ENCODE assay signal across 10 cellular contexts in the genomic region with DNA sequence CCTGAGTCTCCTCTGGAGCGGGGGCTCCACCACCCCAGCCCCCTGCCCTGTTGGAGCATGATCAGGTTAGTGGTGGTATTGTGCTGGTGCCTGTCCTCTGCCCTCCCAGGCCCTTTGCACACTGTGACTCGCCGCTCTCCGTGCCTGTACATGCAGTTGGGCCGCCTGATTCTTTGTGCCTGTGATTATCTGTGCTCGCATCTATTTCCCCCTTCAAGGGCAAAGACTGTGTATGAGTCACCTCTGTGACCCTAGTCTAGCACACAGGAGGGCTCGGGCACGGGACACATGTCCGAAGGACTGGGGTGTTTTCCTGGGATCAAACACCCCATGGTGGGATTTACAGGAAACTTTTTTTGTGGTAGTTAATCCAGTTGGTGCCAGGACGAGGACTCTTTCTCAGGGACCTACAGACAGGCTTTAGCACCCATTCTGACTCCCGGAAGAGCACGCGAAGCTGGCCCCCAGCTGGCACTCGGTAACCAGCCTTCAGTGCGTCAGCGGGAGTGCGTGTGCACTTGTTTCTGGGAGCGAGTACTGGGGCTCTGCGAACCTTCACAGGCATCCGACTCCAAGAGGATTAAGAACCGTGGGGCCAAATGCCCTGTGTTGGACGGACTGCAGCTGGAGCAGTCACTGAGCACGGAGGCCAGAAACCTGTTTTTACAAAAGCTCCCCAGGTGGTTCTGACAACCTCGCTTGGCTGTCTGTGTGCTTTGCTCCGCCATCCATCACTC. TPM values are rescaled to one million over a fixed set of nuclear protein-coding genes. Genes with fewer than 3 reads are reported as not detected.
A peak's percentile ranks its signal among the peaks of the same experiment; 100 is the strongest.
DNase-seq lines count a peak whose midpoint lies in the region; ATAC-seq and TF ChIP-seq lines count a peak whose summit lies in the region.
"Had no signal": no experiment of that assay in that cellular context is flagged by ENCODE, and none has a peak within 500 bp of the region (broad histone marks: within the 10 kb centered on the region; RNA-seq: fewer than 3 reads in every experiment).

No MANE protein-coding gene starts in this region.

- peaks cover 10% of the 10 kb centered on the region; the same call in 1 of the 2 replicates for H4K20me1 ChIP-seq in PC-3 (ENCODE audit: low read length)

- H3K36me3 ChIP-seq in PC-3 (ENCODE audit: low read depth, low read length), result no peaks in the 10 kb centered on the region

- no peaks in the 10 kb centered on the region for H3K9me2 ChIP-seq in PC-3 (replicated peaks; ENCODE audit: low read length)

- H3K4me3 Mint-ChIP-seq in endothelial cell (ENCODE audit: unreplicated experiment), result no peak overlapping the region
- H3K4me3 Mint-ChIP-seq in neural crest cell, result peak overlapping the region; percentile 38
- H3K4me3 Mint-ChIP-seq: T-helper 1 cell treated with Interleukin-12 subunit alpha and Interleukin-12 subunit beta and Interleukin-4 antibody, amounts not matched to agents 30 μg/mL and 1 μg/mL, for 36 hours had no signal

- H2AFZ ChIP-seq in PC-3 (ENCODE audit: low read length), result no peak overlapping the region

- peaks cover 16% of the 10 kb centered on the region for H3K36me3 Mint-ChIP-seq in endothelial cell (ENCODE audit: low read depth, unreplicated experiment)
- H3K36me3 Mint-ChIP-seq in neural crest cell (ENCODE audit: low read depth), result no peaks in the 10 kb centered on the region

- no peak overlapping the region for H3K4me3 ChIP-seq in PC-3 (ENCODE audit: low read length)

- no peaks in the 10 kb centered on the region for H3K9me3 ChIP-seq in PC-3 (ENCODE audit: low read length)

- H3K4me1 Mint-ChIP-seq in endothelial cell (ENCODE audit: unreplicated experiment) (peaks cover 33% of the 10 kb centered on the region), neural crest cell (peaks cover 63% of the 10 kb centered on the region)

- no peak for ATAC-seq in PC-3

- no peaks in the 10 kb centered on the region for H3F3A ChIP-seq in PC-3 (ENCODE audit: low read length, unreplicated experiment)

- H3K27ac Mint-ChIP-seq in endothelial cell (ENCODE audit: unreplicated experiment) (peak overlapping the region; percentile 34), neural crest cell (ENCODE audit: unreplicated experiment) (peak overlapping the region; percentile 94)
- H3K27ac Mint-ChIP-seq: T-helper 1 cell treated with Interleukin-12 subunit alpha and Interleukin-12 subunit beta and Interleukin-4 antibody, amounts not matched to agents 30 μg/mL and 1 μg/mL, for 36 hours had no signal

- TF ChIP-seq CTCF in C4-2B (conservative IDR thresholded peaks at IDR 0.05), result no peak
- TF ChIP-seq CTCF in PC-3 (conservative IDR thresholded peaks at IDR 0.05; ENCODE audit: low read depth, low read length), result no peak
- TF ChIP-seq CTCF in endothelial cell (IDR thresholded peaks at IDR 0.05; ENCODE audit: unreplicated experiment), result no peak
- no peak for TF ChIP-seq CTCF in neural crest cell (conservative IDR thresholded peaks at IDR 0.05)

- peaks cover 27% of the 10 kb centered on the region for H3K4me1 ChIP-seq in PC-3 (ENCODE audit: insufficient read depth, low read length)

- no TSS peak for BruUV-seq in PC-3 (replicated peaks; lab: Mats Ljungman, UMichigan)

- H3K9ac ChIP-seq in PC-3 (ENCODE audit: low read length), result no peak overlapping the region

- no peak for DNase-seq in PC-3
- DNase-seq in endothelial cell (ENCODE audit: low spot score), result no peak
- DNase-seq in neural crest cell (ENCODE audit: low read depth, low spot score), result no peak
- DNase-seq in NCI-H446 treated with DMSO at 0.1 percent for 48 hours (lab: John Stamatoyannopoulos, UW), result no peak
- DNase-seq in NCI-H2107 (lab: John Stamatoyannopoulos, UW), result no peak
- no peak for DNase-seq in HPDE6-E6E7 (ENCODE audit: extremely low spot score)
- no peak for DNase-seq in effector CD8-positive, alpha-beta T cell (lab: John Stamatoyannopoulos, UW)
- DNase-seq: GOT3 had no signal

- H3K27ac ChIP-seq in C4-2B (peak overlapping the region; percentile 60; the same call in 1 of the 2 replicates), PC-3 (ENCODE audit: low read length) (no peak overlapping the region)

- CTCF ChIA-PET in PC-3 (lab: Charles Lee), result interaction anchor here (0.5 kb wide), 1 partner anchor 159 kb away, joined by 3 read pairs; no protein-coding TSS in a partner anchor

- H3K4me2 ChIP-seq in PC-3 (ENCODE audit: low read length), result 0 out of 2 replicates have a peak overlapping the region, but pooled peaks have one; percentile 80

- no peaks in the 10 kb centered on the region for H3K27me3 ChIP-seq in PC-3 (ENCODE audit: low read length)

- H3K79me2 ChIP-seq in PC-3 (ENCODE audit: low read length), result peaks cover 98% of the 10 kb centered on the region

- intact Hi-C loops in PC-3 (cut with micrococcal nuclease), result loop anchor here (10.0 kb wide), 1 partner anchor 235 kb away; no protein-coding TSS in a partner anchor

- peaks cover 13% of the 10 kb centered on the region for H3K27me3 Mint-ChIP-seq in endothelial cell (ENCODE audit: unreplicated experiment)
- H3K27me3 Mint-ChIP-seq in neural crest cell (ENCODE audit: low read depth), result no peaks in the 10 kb centered on the region

- H3K9me3 Mint-ChIP-seq in endothelial cell (ENCODE audit: unreplicated experiment) (no peaks in the 10 kb centered on the region), neural crest cell (no peaks in the 10 kb centered on the region)
- H3K9me3 Mint-ChIP-seq: T-helper 1 cell treated with Interleukin-12 subunit alpha and Interleukin-12 subunit beta and Interleukin-4 antibody, amounts not matched to agents 30 μg/mL and 1 μg/mL, for 36 hours had no signal

- POLR2A ChIA-PET in PC-3 (lab: Charles Lee; ENCODE audit: unreplicated experiment), result no interaction called here

RNA-seq across cellular contexts. Expression of a gene that starts 6.7 kb away (rescaled TPM):
- total RNA-seq in PC-3 (2014; rRNA removed) (37.0 and 46.4 TPM in 2 replicates), endothelial cell (ENCODE audit: unreplicated experiment) (34.7 TPM), neural crest cell (35.8 and 38.6 TPM in 2 replicates)

RNA-seq across cellular contexts. Expression of a gene that starts 20.6 kb away (rescaled TPM):
- total RNA-seq in PC-3 (2014; rRNA removed), result 22.3 and 35.5 TPM in 2 replicates
- total RNA-seq in endothelial cell (ENCODE audit: unreplicated experiment), result 30.8 TPM
- total RNA-seq in neural crest cell, result 36.0 and 36.2 TPM in 2 replicates

RNA-seq across cellular contexts. Expression of a gene that starts 23.4 kb away (rescaled TPM):
- total RNA-seq in PC-3 (2014; rRNA removed) (0.52 and 2.4 TPM in 2 replicates), endothelial cell (ENCODE audit: unreplicated experiment) (0.54 TPM), neural crest cell (0.73 and 1.2 TPM in 2 replicates)
